11 cellular contexts compared by ENCODE assay signal in genomic region chr21:44941567-44941966, GRCh38. TPM values are rescaled to one million over a fixed set of nuclear protein-coding genes. Genes with fewer than 3 reads are reported as not detected.
DNase-seq lines count a peak whose midpoint lies in the region; ATAC-seq, FAIRE-seq and TF ChIP-seq lines count a peak whose summit lies in the region.
"Had no signal": no experiment of that assay in that cellular context is flagged by ENCODE, and none has a peak within 500 bp of the region (broad histone marks: within the 10 kb centered on the region; RNA-seq: fewer than 3 reads in every experiment).

No MANE protein-coding gene starts in this region.

- CTCF ChIA-PET in IMR-90 (lab: Yijun Ruan, JAX): interaction anchor here (0.7 kb wide), 1 partner anchor 8 kb away, joined by 3 read pairs; no protein-coding TSS in a partner anchor
- CTCF ChIA-PET in K562 (lab: Yijun Ruan, JAX; ENCODE audit: low intra/inter-chr PET ratio): no interaction called here

- H3K27ac ChIP-seq in IMR-90 (ENCODE audit: insufficient read depth, low read length) (no peak overlapping the region), K562 (ENCODE audit: extremely low read depth, low read depth, low read length) (no peak overlapping the region)
- H3K27ac ChIP-seq: dorsolateral prefrontal cortex had no signal

- H3K4me1 Mint-ChIP-seq in CD14-positive monocyte (peaks cover 27% of the 10 kb centered on the region), naive B cell (peaks cover 35 to 71% (median 65%) of the 10 kb centered on the region in 3 donors)

- H2BK20ac ChIP-seq in IMR-90 (ENCODE audit: low read depth, low read length): no peak overlapping the region

- peaks cover 31 to 69% of the 10 kb centered on the region in 2 experiments for H3K79me1 ChIP-seq in IMR-90 (ENCODE audit: low read depth in 1 of 2, low read length in 2 of 2)

- H2BK120ac ChIP-seq in IMR-90 (ENCODE audit: low read depth, low read length): no peak overlapping the region

- H3K56ac ChIP-seq in IMR-90 (ENCODE audit: extremely low read depth, insufficient read depth, low read length): no peak overlapping the region

- TF ChIP-seq EP300 in K562 (IDR thresholded peaks at IDR 0.05; ENCODE audit: low read length): no peak

- POLR2A ChIA-PET in IMR-90 (lab: Charles Lee; ENCODE audit: unreplicated experiment): no interaction called here
- POLR2A ChIA-PET in K562 (lab: Yijun Ruan, JAX): no interaction called here

- TF ChIP-seq CTCF in CD14-positive monocyte (IDR thresholded peaks at IDR 0.05) (no peak), IMR-90 (conservative IDR thresholded peaks at IDR 0.05; ENCODE audit: low read depth, low read length) (no peak), K562 (IDR thresholded peaks at IDR 0.05 in 2 of 3, conservative IDR thresholded peaks at IDR 0.05 in 1 of 3; ENCODE audit: insufficient read depth in 2 of 3, low read depth in 1 of 3, low read length in 3 of 3) (no peak)

- H3K4me3 Mint-ChIP-seq in CD14-positive monocyte: peak overlapping the region in 1 of 2 donors; percentile 48
- H3K4me3 Mint-ChIP-seq in naive B cell: peak overlapping the region; percentile 83 to 96 (median 89)

- H2AK5ac ChIP-seq in IMR-90 (ENCODE audit: low read depth, low read length): no peak overlapping the region

- H3K9me1 ChIP-seq in IMR-90 (ENCODE audit: insufficient read depth, low read length) (peaks cover 9% of the 10 kb centered on the region), K562 (ENCODE audit: control insufficient read depth, insufficient read depth, low read length) (peaks cover 3% of the 10 kb centered on the region)

- H3K27ac Mint-ChIP-seq in CD14-positive monocyte: peak overlapping the region in 1 of 7 donors; percentile 35
- H3K27ac Mint-ChIP-seq in naive B cell: peak overlapping the region in 3 of 6 donors; percentile 65 to 87 (median 78)

- ATAC-seq in IMR-90 (ENCODE audit: low read depth): no peak
- no peak for ATAC-seq in K562
- no peak for ATAC-seq in naive B cell (ENCODE audit: low read depth in 2 of 2)
- ATAC-seq in HG02678 (IDR thresholded peaks at IDR 0.05; ENCODE audit: unreplicated experiment): no peak

- 0 out of 2 replicates have a peak overlapping the region, but pooled peaks have one; percentile 33 for H3K9ac ChIP-seq in IMR-90 (ENCODE audit: low read depth, low read length)
- peak overlapping the region; percentile 83 to 88 for H3K9ac ChIP-seq in K562 (ENCODE audit: insufficient read depth in 1 of 2, low read depth in 2 of 2, low read length in 2 of 2)

- peaks cover 76% of the 10 kb centered on the region for H3K79me2 ChIP-seq in K562 (ENCODE audit: control insufficient read depth, insufficient read depth, low read length)

- no peaks in the 10 kb centered on the region for H3K27me3 ChIP-seq in IMR-90 (ENCODE audit: control insufficient read depth, insufficient read depth, low read length)
- no peaks in the 10 kb centered on the region for H3K27me3 ChIP-seq in K562 (ENCODE audit: control insufficient read depth in 2 of 2, insufficient read depth in 2 of 2, low read length in 2 of 2)
- H3K27me3 ChIP-seq: dorsolateral prefrontal cortex had no signal

- dilution Hi-C loops in IMR-90 (cut with HindIII; ENCODE audit: low sequenced_read_pairs, unreplicated experiment): no loop called here

- no peak overlapping the region for H3K4ac ChIP-seq in IMR-90 (ENCODE audit: low read depth, low read length)

- H2AFZ ChIP-seq in IMR-90 (replicated peaks; ENCODE audit: low read length, poor library complexity): no peak overlapping the region
- H2AFZ ChIP-seq in K562 (ENCODE audit: low read depth, low read length): no peak overlapping the region

- DNase-seq in CD14-positive monocyte (ENCODE audit: low spot score): peak; percentile 32
- no peak for DNase-seq in IMR-90
- no peak for DNase-seq in K562 (ENCODE audit: extremely low read depth in 1 of 4, low spot score in 3 of 4)
- DNase-seq in naive B cell: no peak
- no peak for DNase-seq in amniotic stem cell (lab: John Stamatoyannopoulos, UW)
- no peak for DNase-seq in stimulated activated CD4-positive, alpha-beta T cell treated with anti-CD3 and anti-CD28 coated beads, Interleukin-2, amount 100 ng/mL, for 48 hours
- DNase-seq in NCI-H2029 treated with DMSO at 0.1 percent for 48 hours (lab: John Stamatoyannopoulos, UW): no peak
- DNase-seq: kidney, substantia nigra had no signal

- 83% methylated on average over 6 of the region's 8 CpGs; no CpG with 5 or more reads in 1 of the 2 experiments for WGBS in IMR-90 (ENCODE audit: extremely low coverage in 2 of 2, insufficient read length in 1 of 2), 2 experiments
- 88% methylated on average over 8 of the region's 8 CpGs for WGBS in K562 (ENCODE audit: insufficient coverage, low coverage, missing lambda C conversion rate)

- H3K36me3 Mint-ChIP-seq in CD14-positive monocyte: peaks cover 37 to 42% of the 10 kb centered on the region in 2 donors
- no peaks in the 10 kb centered on the region for H3K36me3 Mint-ChIP-seq in naive B cell

- no peak for FAIRE-seq in K562 (lab: Jason Lieb, UNC)
- FAIRE-seq: kidney had no signal

- no peak overlapping the region for H4K91ac ChIP-seq in IMR-90 (ENCODE audit: insufficient read depth, low read depth, low read length)

- intact Hi-C loops in CD14-positive monocyte (cut with micrococcal nuclease): no loop called here
- intact Hi-C loops in IMR-90 (cut with micrococcal nuclease): loop anchor here (5.0 kb wide), 1 partner anchor 336 kb away; no protein-coding TSS in a partner anchor
- intact Hi-C loops in K562 (cut with micrococcal nuclease): no loop called here

- H3K4me3 ChIP-seq in IMR-90 (ENCODE audit: insufficient read depth, low read depth, low read length) (no peak overlapping the region), K562 (peak overlapping the region; percentile 84; the same call in 1 of the 2 replicates)

- peaks cover 0 to 2% (median 2%) of the 10 kb centered on the region in 3 donors for H3K27me3 Mint-ChIP-seq in CD14-positive monocyte (ENCODE audit: low read depth in 3 of 3)
- H3K27me3 Mint-ChIP-seq in naive B cell: no peaks in the 10 kb centered on the region

- H3K36me3 ChIP-seq in IMR-90 (ENCODE audit: control insufficient read depth, insufficient read depth, low read length) (peaks cover 20% of the 10 kb centered on the region), K562 (ENCODE audit: control insufficient read depth, insufficient read depth, low read length) (peaks cover 53% of the 10 kb centered on the region; the same call in 2 of the 3 replicates)

- H3K18ac ChIP-seq in IMR-90 (ENCODE audit: low read depth, low read length): no peak overlapping the region

- no peak overlapping the region for H4K5ac ChIP-seq in IMR-90 (ENCODE audit: low read depth, low read length)

- TF ChIP-seq RAD21 in IMR-90 (IDR thresholded peaks at IDR 0.05; ENCODE audit: low read length) (no peak), K562 (CRISPR knock-in tag; conservative IDR thresholded peaks at IDR 0.05 in 1 of 2, IDR thresholded peaks at IDR 0.05 in 1 of 2) (no peak)

- no peak overlapping the region for H3K14ac ChIP-seq in IMR-90 (replicated peaks; ENCODE audit: low read depth, low read length)

- no peak overlapping the region for H4K8ac ChIP-seq in IMR-90 (ENCODE audit: low read depth in 2 of 2, low read length in 2 of 2)

- no peak overlapping the region for H2AK9ac ChIP-seq in IMR-90 (replicated peaks; ENCODE audit: low read depth, low read length, poor library complexity)

- in situ Hi-C loops in IMR-90 (cut with MboI; ENCODE audit: low sequenced_read_pairs) (loop anchor here (25.0 kb wide), 1 partner anchor 429 kb away; no protein-coding TSS in a partner anchor), K562 (cut with MboI) (no loop called here)

- H3K4me2 ChIP-seq in IMR-90 (ENCODE audit: low read depth, low read length) (no peak overlapping the region; the same call in 1 of the 2 replicates), K562 (ENCODE audit: insufficient read depth, low read length) (peak overlapping the region; percentile 84; the same call in 1 of the 2 replicates)

- no peak overlapping the region for H3K23ac ChIP-seq in IMR-90 (ENCODE audit: low read depth, low read length)

- H3K9me3 ChIP-seq in IMR-90 (ENCODE audit: control insufficient read depth, insufficient read depth, low read length) (no peaks in the 10 kb centered on the region; the same call in 1 of the 2 replicates), K562 (replicated peaks; ENCODE audit: control insufficient read depth, insufficient read depth, low read depth, low read length) (no peaks in the 10 kb centered on the region)

- no peak overlapping the region for H2BK15ac ChIP-seq in IMR-90 (ENCODE audit: low read depth, low read length)

- H4K20me1 ChIP-seq in IMR-90 (ENCODE audit: insufficient read depth, low read length): peaks cover 37% of the 10 kb centered on the region
- H4K20me1 ChIP-seq in K562 (replicated peaks; ENCODE audit: control insufficient read depth, insufficient read depth, low read length): peaks cover 30% of the 10 kb centered on the region

- BruUV-seq in IMR-90 (replicated peaks; lab: Mats Ljungman, UMichigan): no TSS peak
- no TSS peak for BruUV-seq in K562 (replicated peaks; lab: Mats Ljungman, UMichigan)

- H3K4me1 ChIP-seq in IMR-90 (ENCODE audit: control insufficient read depth, insufficient read depth, low read length) (peaks cover 7% of the 10 kb centered on the region; the same call in 1 of the 2 replicates), K562 (replicated peaks in 1 of 2; ENCODE audit: control insufficient read depth in 2 of 2, insufficient read depth in 2 of 2, low read length in 2 of 2) (peaks cover 16 to 31% of the 10 kb centered on the region in 2 experiments; a peak in 4 of 5 replicates)

- H3K9me3 Mint-ChIP-seq in CD14-positive monocyte (peaks cover 0 to 9% (median 7%) of the 10 kb centered on the region in 7 donors), naive B cell (no peaks in the 10 kb centered on the region)

- H2BK5ac ChIP-seq in IMR-90 (ENCODE audit: low read depth, low read length, poor library complexity, severe bottlenecking): no peak overlapping the region

- TF ChIP-seq POLR2A in IMR-90 (IDR thresholded peaks at IDR 0.05; ENCODE audit: low read depth, low read length): no peak
- TF ChIP-seq POLR2A in K562 (conservative IDR thresholded peaks at IDR 0.05): no peak

RNA-seq across cellular contexts. Expression of gene SLX9, which starts 1.7 kb away (rescaled TPM):
- polyA plus RNA-seq in CD14-positive monocyte (1 to 10 TPM; 7.5 to 9.0 TPM), IMR-90 (2012; rRNA removed) (21.7 and 27.4 TPM in 2 replicates), K562 (2011; rRNA removed) (13.5 and 16.5 TPM in 2 replicates), K562 (2014; fragmentation: Illumina TruSeq; extraction: Trizol) (8.2 and 18.9 TPM in 2 replicates), K562 (2014; fragmentation: Nextera tagmentation; extraction: Ambion mirVana) (1 to 10 TPM; 1.2 to 1.8 TPM), K562 (2014; rRNA removed) (54.4 and 60.2 TPM in 2 replicates), naive B cell (ENCODE audit: low read depth in 6 of 6) (10 to 100 TPM in 5 of 6 donors, 1 to 10 TPM in 1; 7.8 to 14.2 (median 12.3) TPM)
- total RNA-seq in IMR-90 (2012; rRNA removed) (10.4 and 17.5 TPM in 2 replicates), K562 (2014; rRNA removed) (65.2 and 66.8 TPM in 2 replicates), K562 (2014; rRNA removed; fragmentation: Illumina TruSeq; extraction: Trizol) (11.2 and 14.8 TPM in 2 replicates), K562 (2015; rRNA removed; fragmentation: Illumina TruSeq; extraction: Trizol) (18.5 and 20.3 TPM in 2 replicates), K562 (2021) (71.2 and 75.5 TPM in 2 replicates)
- polyA plus RNA-seq in IMR-90 (2012; cell fraction: cytosol; rRNA removed): 29.5 and 45.6 TPM in 2 replicates
- 26.6 and 28.5 TPM in 2 replicates for polyA plus RNA-seq in IMR-90 (2012; cell fraction: nucleus; rRNA removed; ENCODE audit: low replicate concordance)
- 18.9 and 29.0 TPM in 2 replicates for total RNA-seq in K562 (2011; cell fraction: chromatin; rRNA removed; ENCODE audit: low replicate concordance)
- 22.8 and 25.7 TPM in 2 replicates for total RNA-seq in K562 (2011; cell fraction: nucleolus; rRNA removed)
- total RNA-seq in K562 (2011; cell fraction: nucleoplasm; rRNA removed): 14.8 and 16.0 TPM in 2 replicates
- polyA plus RNA-seq in K562 (2011; cell fraction: cytosol; rRNA removed): 14.3 and 38.6 TPM in 2 replicates
- 10.2 and 19.3 TPM in 2 replicates for polyA plus RNA-seq in K562 (2011; cell fraction: nucleus; rRNA removed)
- 34.2 and 36.9 TPM in 2 replicates for polyA plus RNA-seq in K562 (2012)
- 16.0 and 22.8 TPM in 2 replicates for polyA minus RNA-seq in K562 (2011; rRNA and poly(A)+ RNA removed)
- 25.3 and 31.3 TPM in 2 replicates for polyA minus RNA-seq in K562 (2011; cell fraction: cytosol; rRNA and poly(A)+ RNA removed)
- polyA minus RNA-seq in K562 (2011; cell fraction: nucleus; rRNA and poly(A)+ RNA removed): 3.8 and 5.3 TPM in 2 replicates

RNA-seq across cellular contexts. Expression of gene ITGB2, which starts 20.9 kb away (rescaled TPM):
- 1,000 to 10,000 TPM; 1,470 to 1,628 TPM for polyA plus RNA-seq in CD14-positive monocyte
- not detected in 2 replicates for total RNA-seq in IMR-90 (2012; rRNA removed)
- 0.14 TPM in 1 of 2 replicates, not detected in the other for polyA plus RNA-seq in IMR-90 (2012; rRNA removed)
- polyA plus RNA-seq in IMR-90 (2012; cell fraction: cytosol; rRNA removed): 0.06 and 0.15 TPM in 2 replicates
- polyA plus RNA-seq in IMR-90 (2012; cell fraction: nucleus; rRNA removed; ENCODE audit: low replicate concordance): 0.07 TPM in 1 of 2 replicates, not detected in the other
- 0.69 and 1.4 TPM in 2 replicates for total RNA-seq in K562 (2011; cell fraction: chromatin; rRNA removed; ENCODE audit: low replicate concordance)
- 1.0 and 1.3 TPM in 2 replicates for total RNA-seq in K562 (2011; cell fraction: nucleolus; rRNA removed)
- 0.23 and 0.29 TPM in 2 replicates for total RNA-seq in K562 (2011; cell fraction: nucleoplasm; rRNA removed)
- total RNA-seq in K562 (2014; rRNA removed): 0.78 and 1.0 TPM in 2 replicates
- total RNA-seq in K562 (2014; rRNA removed; fragmentation: Illumina TruSeq; extraction: Trizol): 0.07 and 0.22 TPM in 2 replicates
- 0.49 and 0.51 TPM in 2 replicates for total RNA-seq in K562 (2015; rRNA removed; fragmentation: Illumina TruSeq; extraction: Trizol)
- 1.2 and 1.3 TPM in 2 replicates for total RNA-seq in K562 (2021)
- polyA plus RNA-seq in K562 (2011; rRNA removed): 0.20 and 1.6 TPM in 2 replicates
- 0.33 and 1.3 TPM in 2 replicates for polyA plus RNA-seq in K562 (2011; cell fraction: cytosol; rRNA removed)
- 2.0 and 3.1 TPM in 2 replicates for polyA plus RNA-seq in K562 (2011; cell fraction: nucleus; rRNA removed)
- polyA plus RNA-seq in K562 (2012): 0.77 and 5.1 TPM in 2 replicates
- polyA plus RNA-seq in K562 (2014; fragmentation: Illumina TruSeq; extraction: Trizol): 0.24 and 0.25 TPM in 2 replicates
- not detected for polyA plus RNA-seq in K562 (2014; fragmentation: Nextera tagmentation; extraction: Ambion mirVana)
- 0.57 and 0.60 TPM in 2 replicates for polyA plus RNA-seq in K562 (2014; rRNA removed)
- 0.04 and 0.57 TPM in 2 replicates for polyA minus RNA-seq in K562 (2011; rRNA and poly(A)+ RNA removed)
- polyA minus RNA-seq in K562 (2011; cell fraction: cytosol; rRNA and poly(A)+ RNA removed): 1.0 and 4.8 TPM in 2 replicates
- 0.27 and 1.8 TPM in 2 replicates for polyA minus RNA-seq in K562 (2011; cell fraction: nucleus; rRNA and poly(A)+ RNA removed)
- polyA plus RNA-seq in naive B cell (ENCODE audit: low read depth in 6 of 6): 100 to 1,000 TPM; 220 to 346 (median 303) TPM

Comparison
In these comparisons a context has a peak if more than half of its experiments do, and no peak if none do; other contexts are left out.
1. RNA of gene ITGB2, which starts 20.9 kb away (polyA plus RNA-seq): 1,470 to 1,628 TPM in CD14-positive monocyte and 220 to 346 TPM in naive B cell; 0.20 to 5.1 TPM in K562 and 0.06 to 0.15 TPM in IMR-90; every median in the first group is over 10 times any median in the second.